ENCODE assay signal across 19 cellular contexts in the genomic region with DNA sequence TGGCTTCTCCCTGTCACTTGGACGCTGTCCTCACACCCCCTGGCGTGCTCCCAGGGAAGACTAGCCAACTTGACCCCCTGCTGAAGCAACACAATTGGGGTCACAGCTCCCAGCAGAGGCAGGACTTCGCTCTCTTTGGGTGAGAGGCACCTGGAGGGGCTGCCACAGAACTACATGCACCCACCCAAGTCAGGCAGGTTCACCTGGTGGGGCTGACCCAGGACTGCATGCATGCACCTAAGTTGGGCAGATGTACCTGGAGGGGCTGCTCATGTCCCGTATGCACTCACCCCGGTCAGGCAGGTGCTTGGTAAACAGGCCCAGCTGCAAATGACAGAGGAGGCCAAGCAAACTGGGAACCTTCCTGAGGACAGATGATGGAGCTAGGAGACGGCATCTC.
A peak's percentile ranks its signal among the peaks of the same experiment; 100 is the strongest.
DNase-seq lines count a peak whose midpoint lies in the region; ATAC-seq, FAIRE-seq and TF ChIP-seq lines count a peak whose summit lies in the region.
"Had no signal": no experiment of that assay in that cellular context is flagged by ENCODE, and none has a peak within 500 bp of the region (broad histone marks: within the 10 kb centered on the region; RNA-seq: fewer than 3 reads in every experiment).

No MANE protein-coding gene starts in this region.

- DNase-seq in T-helper 2 cell treated with Interferon-gamma antibody and Interleukin-4, amounts not matched to agents 5 μg/mL and 100 μg/mL, for 36 hours (ENCODE audit: low spot score) = peak; percentile 1
- DNase-seq in T-helper 2 cell (no peak), coronary artery (ENCODE audit: low spot score) (peak; percentile 63), lung (ENCODE audit: low spot score) (peak; percentile 25), T-helper 17 cell (no peak), urothelium cell line (ENCODE audit: low spot score) (no peak)
- DNase-seq in stimulated activated CD8-positive, alpha-beta memory T cell treated with anti-CD3 and anti-CD28 coated beads, Interleukin-4, amount 100 ng/mL, for 48 hours = peak; percentile 14
- DNase-seq: COR-L47, DMS153, DMS79 treated with DMSO at 0.1 percent for 48 hours, EL, H7 had no signal

- ATAC-seq in lung (ENCODE audit: insufficient read depth, low FRiP score) = no peak
- no peak for ATAC-seq in T-helper 17 cell
- ATAC-seq: CD8-positive, alpha-beta T cell; GM23338 had no signal

- 91 to 93% methylated on average over 6 of the region's 6 CpGs for WGBS in lung, 2 donors

- peaks cover 2% of the 10 kb centered on the region for H3K27me3 Mint-ChIP-seq in T-helper 2 cell treated with Interferon-gamma antibody and Interleukin-4, amounts not matched to agents 5 μg/mL and 100 μg/mL, for 36 hours (ENCODE audit: low read depth)
- no peaks in the 10 kb centered on the region for H3K27me3 Mint-ChIP-seq in T-helper 17 cell

- no peak overlapping the region for H3K27ac ChIP-seq in coronary artery
- no peak overlapping the region for H3K27ac ChIP-seq in lung (ENCODE audit: low read depth in 1 of 2, low read length in 1 of 2)
- H3K27ac ChIP-seq: 22Rv1 had no signal

- no peaks in the 10 kb centered on the region for H3K4me1 Mint-ChIP-seq in T-helper 2 cell treated with Interferon-gamma antibody and Interleukin-4, amounts not matched to agents 5 μg/mL and 100 μg/mL, for 36 hours (ENCODE audit: low read depth)
- H3K4me1 Mint-ChIP-seq in T-helper 17 cell = peaks cover 3% of the 10 kb centered on the region
- H3K4me1 Mint-ChIP-seq: CD14-positive monocyte, GM23338 had no signal

- no peaks in the 10 kb centered on the region for H3K9me3 ChIP-seq in lung (ENCODE audit: control insufficient read depth in 2 of 2, insufficient read depth in 1 of 2, low read length in 1 of 2)
- no peaks in the 10 kb centered on the region for H3K9me3 ChIP-seq in T-helper 17 cell (ENCODE audit: control insufficient read depth, low read length, poor library complexity, severe bottlenecking)

- no peaks in the 10 kb centered on the region for H3K27me3 ChIP-seq in lung (ENCODE audit: control insufficient read depth, insufficient read depth)

- FAIRE-seq in urothelium cell line (lab: Jason Lieb, UNC) = no peak
- FAIRE-seq: D721Med, G401.6, GM12891 had no signal

- H3K36me3 ChIP-seq in lung (ENCODE audit: control insufficient read depth in 2 of 2, insufficient read depth in 2 of 2, low read length in 2 of 2) = no peaks in the 10 kb centered on the region

- H3K4me3 ChIP-seq in coronary artery (no peak overlapping the region), lung (no peak overlapping the region)
- H3K4me3 ChIP-seq: GM23338 had no signal

- H3K4me3 Mint-ChIP-seq in T-helper 2 cell treated with Interferon-gamma antibody and Interleukin-4, amounts not matched to agents 5 μg/mL and 100 μg/mL, for 36 hours = no peak overlapping the region
- no peak overlapping the region for H3K4me3 Mint-ChIP-seq in T-helper 17 cell
- H3K4me3 Mint-ChIP-seq: CD14-positive monocyte; CD8-positive, alpha-beta T cell; GM23338 had no signal

- H3K4me1 ChIP-seq in lung (ENCODE audit: control insufficient read depth in 2 of 2, insufficient read depth in 2 of 2, low read length in 2 of 2) = no peaks in the 10 kb centered on the region

- H3K36me3 Mint-ChIP-seq in T-helper 2 cell treated with Interferon-gamma antibody and Interleukin-4, amounts not matched to agents 5 μg/mL and 100 μg/mL, for 36 hours (ENCODE audit: low read depth) = no peaks in the 10 kb centered on the region
- H3K36me3 Mint-ChIP-seq in T-helper 17 cell (ENCODE audit: low read depth) = no peaks in the 10 kb centered on the region
- H3K36me3 Mint-ChIP-seq: CD14-positive monocyte; CD8-positive, alpha-beta T cell had no signal

- H3K27ac Mint-ChIP-seq in T-helper 2 cell treated with Interferon-gamma antibody and Interleukin-4, amounts not matched to agents 5 μg/mL and 100 μg/mL, for 36 hours = no peak overlapping the region
- H3K27ac Mint-ChIP-seq in T-helper 17 cell = no peak overlapping the region
- H3K27ac Mint-ChIP-seq: CD14-positive monocyte; CD8-positive, alpha-beta T cell; GM23338 had no signal

- no peaks in the 10 kb centered on the region for H3K9me3 Mint-ChIP-seq in T-helper 2 cell treated with Interferon-gamma antibody and Interleukin-4, amounts not matched to agents 5 μg/mL and 100 μg/mL, for 36 hours
- H3K9me3 Mint-ChIP-seq: CD14-positive monocyte; CD8-positive, alpha-beta T cell; GM23338 had no signal

- TF ChIP-seq CTCF in coronary artery (IDR thresholded peaks at IDR 0.05) (no peak), lung (IDR thresholded peaks at IDR 0.05; ENCODE audit: control extremely low read depth, extremely low read depth) (no peak)

Comparison
In these comparisons a context has a peak if more than half of its experiments do, and no peak if none do; other contexts are left out.
1. DNase-seq: peak in T-helper 2 cell treated with Interferon-gamma antibody and Interleukin-4, amounts not matched to agents 5 μg/mL and 100 μg/mL, for 36 hours (single experiment), coronary artery (single experiment), lung (single experiment) and stimulated activated CD8-positive, alpha-beta memory T cell treated with anti-CD3 and anti-CD28 coated beads, Interleukin-4, amount 100 ng/mL, for 48 hours (single experiment); none in T-helper 2 cell (0 of 5), T-helper 17 cell (0 of 3) and urothelium cell line (single experiment).